Comparison of ENCODE assay signal across 26 cellular contexts in the genomic region with DNA sequence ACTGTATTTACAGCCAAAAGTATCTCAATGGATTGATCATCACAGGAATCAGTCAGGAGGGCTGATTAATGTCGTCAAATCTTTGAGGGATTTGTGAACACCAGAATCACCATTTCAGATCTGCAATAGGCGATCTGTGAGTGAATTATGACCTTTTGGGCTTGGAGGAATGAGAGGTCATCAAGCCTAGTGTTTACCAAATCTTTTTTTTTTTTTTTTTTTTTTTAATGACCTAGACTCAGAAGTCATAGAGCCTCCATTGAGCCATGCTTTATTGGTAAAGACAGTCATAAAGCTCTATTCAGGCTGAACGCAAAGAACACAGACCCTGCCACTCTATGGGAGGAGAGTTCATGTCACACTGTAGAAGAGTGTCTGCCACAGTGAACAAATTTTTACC.
"Had no signal": no experiment of that assay in that cellular context is flagged by ENCODE, and none has a peak within 500 bp of the region (broad histone marks: within the 10 kb centered on the region; RNA-seq: fewer than 3 reads in every experiment).

No MANE protein-coding gene starts in this region.

- H3K4me1 Mint-ChIP-seq: natural killer cell had no signal

- H3K4me2 ChIP-seq: smooth muscle cell had no signal

- DNase-seq: cortex of kidney; effector memory CD8-positive, alpha-beta T cell; erythroblast; esophagus squamous epithelium; foreskin melanocyte; glutamatergic neuron; heart right ventricle; hippocampal formation; left cardiac atrium; left ventricle myocardium inferior; lower lobe of right lung; natural killer cell; occipital lobe; pancreas; stimulated activated CD4-positive, alpha-beta T cell treated with anti-CD3 and anti-CD28 coated beads, Interleukin-12 subunit alpha, Interleukin-12 subunit beta, amount 100 ng/mL, for 4 hours; stimulated activated CD4-positive, alpha-beta T cell treated with anti-CD3 and anti-CD28 coated beads, Interleukin-1b, Interleukin-23, amount 100 ng/mL, for 48 hours; stimulated activated CD4-positive, alpha-beta T cell treated with anti-CD3 and anti-CD28 coated beads, Interleukin-4, amount 100 ng/mL, for 1 hour; stimulated activated CD8-positive, alpha-beta memory T cell treated with anti-CD3 and anti-CD28 coated beads, Interleukin-4, amount 100 ng/mL, for 48 hours; stimulated activated naive CD4-positive, alpha-beta T cell; stimulated activated naive CD8-positive, alpha-beta T cell treated with anti-CD3 and anti-CD28 coated beads, Interleukin-15, amount 100 ng/mL, for 72 hours; transverse colon; upper lobe of right lung; uterus had no signal

- H3K4me3 ChIP-seq: esophagus squamous epithelium, heart right ventricle, left ventricle myocardium inferior, lower lobe of right lung, pancreas, smooth muscle cell, suprapubic skin, transverse colon, upper lobe of right lung, uterus had no signal

- H3K27me3 Mint-ChIP-seq: stimulated activated naive CD8-positive, alpha-beta T cell treated with anti-CD3 and anti-CD28 coated beads, Interleukin-15, amount 100 ng/mL, for 72 hours had no signal

- H3K27ac Mint-ChIP-seq: effector memory CD8-positive, alpha-beta T cell; natural killer cell; stimulated activated naive CD8-positive, alpha-beta T cell treated with anti-CD3 and anti-CD28 coated beads, Interleukin-15, amount 100 ng/mL, for 72 hours had no signal

- ATAC-seq: effector memory CD8-positive, alpha-beta T cell; heart right ventricle; lower lobe of right lung; natural killer cell; sciatic nerve; stimulated activated naive CD8-positive, alpha-beta T cell treated with anti-CD3 and anti-CD28 coated beads, Interleukin-15, amount 100 ng/mL, for 72 hours; upper lobe of right lung had no signal

- H3K4me1 ChIP-seq: left ventricle myocardium inferior, lower lobe of right lung, pancreas, suprapubic skin, upper lobe of right lung, uterus had no signal

- H3K36me3 Mint-ChIP-seq: natural killer cell had no signal

- H3K9me3 ChIP-seq: esophagus squamous epithelium, heart right ventricle, left ventricle myocardium inferior, lower lobe of right lung, pancreas, suprapubic skin, transverse colon, upper lobe of right lung, uterus had no signal

- H3K36me3 ChIP-seq: esophagus squamous epithelium, heart right ventricle, left ventricle myocardium inferior, lower lobe of right lung, pancreas, suprapubic skin, transverse colon, upper lobe of right lung, uterus had no signal

- H3K27me3 ChIP-seq: esophagus squamous epithelium, heart right ventricle, pancreas, suprapubic skin, transverse colon, upper lobe of right lung, uterus had no signal

- H3K4me3 Mint-ChIP-seq: effector memory CD8-positive, alpha-beta T cell; natural killer cell; stimulated activated naive CD8-positive, alpha-beta T cell treated with anti-CD3 and anti-CD28 coated beads, Interleukin-15, amount 100 ng/mL, for 72 hours had no signal

- H3K27ac ChIP-seq: esophagus squamous epithelium, heart right ventricle, left ventricle myocardium inferior, lower lobe of right lung, pancreas, suprapubic skin, transverse colon, upper lobe of right lung, uterus had no signal

- H3K9me3 Mint-ChIP-seq: effector memory CD8-positive, alpha-beta T cell; natural killer cell; stimulated activated naive CD8-positive, alpha-beta T cell treated with anti-CD3 and anti-CD28 coated beads, Interleukin-15, amount 100 ng/mL, for 72 hours had no signal
